ENCODE assay signal across 16 cellular contexts in genomic region chr12:122850048-122850445, GRCh38. TPM values are rescaled to one million over a fixed set of nuclear protein-coding genes. Genes with fewer than 3 reads are reported as not detected.
DNase-seq lines count a peak whose midpoint lies in the region; TF ChIP-seq lines count a peak whose summit lies in the region.
"Had no signal": no experiment of that assay in that cellular context is flagged by ENCODE, and none has a peak within 500 bp of the region (broad histone marks: within the 10 kb centered on the region; RNA-seq: fewer than 3 reads in every experiment).

No MANE protein-coding gene starts in this region.

- H3K4me2 ChIP-seq in mammary epithelial cell (ENCODE audit: insufficient read depth, low read depth, low read length) (no peak overlapping the region), osteoblast (ENCODE audit: insufficient read depth, low read length) (no peak overlapping the region)

- DNase-seq in breast epithelium (ENCODE audit: low spot score in 2 of 2) (no peak), mammary epithelial cell (no peak), caudate nucleus (lab: John Stamatoyannopoulos, UW) (no peak), osteoblast (ENCODE audit: insufficient read length, low spot score, missing footprints) (peak; percentile 65), type B pancreatic cell (ENCODE audit: extremely low spot score, unreplicated experiment) (no peak), HPDE6-E6E7 (ENCODE audit: extremely low spot score) (no peak)
- no peak for DNase-seq in stimulated activated CD4-positive, alpha-beta T cell treated with anti-CD3 and anti-CD28 coated beads, Interleukin-15, amount 100 ng/mL, for 24 hours
- DNase-seq in stimulated activated CD4-positive, alpha-beta T cell treated with anti-CD3 and anti-CD28 coated beads, Interleukin-4, amount 100 ng/mL, for 4 hours, result no peak
- DNase-seq: DND-41, HCEC 1CT, NCI-H1105 treated with DMSO at 0.1 percent for 48 hours, NCI-H187, NCI-H748 treated with DMSO at 0.1 percent for 48 hours, OCI-M1 had no signal

- H3K27ac Mint-ChIP-seq in type B pancreatic cell, result peak overlapping the region; percentile 46

- WGBS in mammary epithelial cell (ENCODE audit: low coverage, missing lambda C conversion rate), result 100% methylated on average over 4 of the region's 14 CpGs

- H3K27ac ChIP-seq in breast epithelium (peak overlapping the region; percentile 78 to 79), mammary epithelial cell (ENCODE audit: insufficient read depth, low read depth, low read length) (no peak overlapping the region), caudate nucleus (ENCODE audit: low read depth, low read length) (peak overlapping the region; percentile 98), osteoblast (ENCODE audit: low read depth, low read length) (no peak overlapping the region)
- H3K27ac ChIP-seq: HL-60 had no signal

- H3K36me3 ChIP-seq in breast epithelium (no peaks in the 10 kb centered on the region), mammary epithelial cell (ENCODE audit: insufficient read depth, low read length) (no peaks in the 10 kb centered on the region), osteoblast (ENCODE audit: insufficient read depth, low read length) (no peaks in the 10 kb centered on the region)

- H3K4me1 ChIP-seq in breast epithelium, result peaks cover 0 to 11% of the 10 kb centered on the region in 2 donors
- peaks cover 31% of the 10 kb centered on the region for H3K4me1 ChIP-seq in mammary epithelial cell (ENCODE audit: insufficient read depth, low read length)
- peaks cover 14% of the 10 kb centered on the region for H3K4me1 ChIP-seq in osteoblast (ENCODE audit: insufficient read depth, low read length)

- H2AFZ ChIP-seq in mammary epithelial cell (ENCODE audit: low read depth, low read length) (no peak overlapping the region), osteoblast (ENCODE audit: low read length) (no peak overlapping the region)

- no peak overlapping the region for H3K9ac ChIP-seq in mammary epithelial cell (ENCODE audit: insufficient read depth, low read length)

- no peak overlapping the region for H3K4me3 Mint-ChIP-seq in type B pancreatic cell
- H3K4me3 Mint-ChIP-seq: CD8-positive, alpha-beta memory T cell had no signal

- no peaks in the 10 kb centered on the region for H3K36me3 Mint-ChIP-seq in type B pancreatic cell

- no peaks in the 10 kb centered on the region for H3K9me3 Mint-ChIP-seq in type B pancreatic cell
- H3K9me3 Mint-ChIP-seq: CD8-positive, alpha-beta memory T cell had no signal

- H3K4me3 ChIP-seq in breast epithelium (no peak overlapping the region), mammary epithelial cell (replicated peaks in 1 of 3; ENCODE audit: insufficient read depth in 1 of 3, low read depth in 2 of 3, low read length in 3 of 3) (no peak overlapping the region), osteoblast (ENCODE audit: insufficient read depth, low read length) (no peak overlapping the region)

- H3K79me2 ChIP-seq in mammary epithelial cell (ENCODE audit: insufficient read depth, low read length) (peaks cover 37% of the 10 kb centered on the region), osteoblast (ENCODE audit: insufficient read depth, low read length) (no peaks in the 10 kb centered on the region)

- no peak for TF ChIP-seq CTCF in breast epithelium (IDR thresholded peaks at IDR 0.05)
- TF ChIP-seq CTCF in mammary epithelial cell (conservative IDR thresholded peaks at IDR 0.05 in 1 of 2, IDR thresholded peaks at IDR 0.05 in 1 of 2; ENCODE audit: extremely low read depth in 1 of 2, insufficient read depth in 1 of 2, low read depth in 1 of 2, low read length in 2 of 2), result no peak
- no peak for TF ChIP-seq CTCF in osteoblast (IDR thresholded peaks at IDR 0.05; ENCODE audit: extremely low read depth, low read depth, low read length)
- TF ChIP-seq CTCF in type B pancreatic cell (conservative IDR thresholded peaks at IDR 0.05), result no peak

- H3K27me3 Mint-ChIP-seq in type B pancreatic cell, result no peaks in the 10 kb centered on the region
- H3K27me3 Mint-ChIP-seq: CD8-positive, alpha-beta memory T cell had no signal

- H3K9me3 ChIP-seq in breast epithelium (no peaks in the 10 kb centered on the region), mammary epithelial cell (replicated peaks; ENCODE audit: insufficient read depth, low read length) (no peaks in the 10 kb centered on the region), osteoblast (ENCODE audit: low read depth, low read length) (no peaks in the 10 kb centered on the region)

- peaks cover 5% of the 10 kb centered on the region for H3K4me1 Mint-ChIP-seq in type B pancreatic cell (ENCODE audit: unreplicated experiment)
- H3K4me1 Mint-ChIP-seq: CD8-positive, alpha-beta memory T cell had no signal

- in situ Hi-C loops in mammary epithelial cell (cut with MboI; ENCODE audit: low sequenced_read_pairs in 2 of 2), result no loop called here

- CTCF ChIA-PET in mammary epithelial cell (lab: Charles Lee; ENCODE audit: low non-redundant PET), result no interaction called here

- no peak for TF ChIP-seq POLR2A in breast epithelium (IDR thresholded peaks at IDR 0.05)

- no peaks in the 10 kb centered on the region for H3K27me3 ChIP-seq in breast epithelium
- no peaks in the 10 kb centered on the region for H3K27me3 ChIP-seq in mammary epithelial cell (ENCODE audit: insufficient read depth, low read length)
- no peaks in the 10 kb centered on the region for H3K27me3 ChIP-seq in osteoblast (ENCODE audit: insufficient read depth, low read length)

- BruUV-seq in mammary epithelial cell (replicated peaks; lab: Mats Ljungman, UMichigan), result no TSS peak

- intact Hi-C loops in breast epithelium (cut with DNase I; ENCODE audit: low total_unique reads), result no loop called here
- intact Hi-C loops in mammary epithelial cell (cut with micrococcal nuclease), result no loop called here

- dilution Hi-C loops in mammary epithelial cell (cut with HindIII; ENCODE audit: low sequenced_read_pairs), result no loop called here

- H4K20me1 ChIP-seq in mammary epithelial cell (ENCODE audit: insufficient read depth, low read length), result no peaks in the 10 kb centered on the region
- no peaks in the 10 kb centered on the region for H4K20me1 ChIP-seq in osteoblast (ENCODE audit: insufficient read depth, low read length)

RNA-seq across cellular contexts. Expression of gene HIP1R, which starts 14.8 kb away (rescaled TPM):
- 10 to 100 TPM; 17.8 to 83.3 (median 49.5) TPM for total RNA-seq in breast epithelium
- total RNA-seq in mammary epithelial cell, result 10 to 100 TPM; 52.1 to 59.7 TPM
- 22.5 TPM for polyA plus RNA-seq in mammary epithelial cell
- polyA minus RNA-seq in mammary epithelial cell, result 105 TPM
- 19.4 and 21.0 TPM in 2 replicates for total RNA-seq in osteoblast
- 40.5 and 45.5 TPM in 2 replicates for total RNA-seq in type B pancreatic cell (ENCODE audit: low replicate concordance)

RNA-seq across cellular contexts. Expression of gene VPS37B, which starts 45.9 kb away (rescaled TPM):
- total RNA-seq in breast epithelium (10 to 100 TPM; 15.4 to 37.8 (median 34.4) TPM), mammary epithelial cell (10 to 100 TPM; 30.8 to 60.7 TPM), osteoblast (19.2 and 20.6 TPM in 2 replicates), type B pancreatic cell (ENCODE audit: low replicate concordance) (32.4 and 43.6 TPM in 2 replicates)
- 56.7 TPM for polyA plus RNA-seq in mammary epithelial cell
- 35.7 TPM for polyA minus RNA-seq in mammary epithelial cell

Comparison
In these comparisons a context has a peak if more than half of its experiments do, and no peak if none do; other contexts are left out.
1. H3K27ac ChIP-seq: peak in breast epithelium (2 of 2) and caudate nucleus (single experiment); none in mammary epithelial cell (single experiment) and osteoblast (single experiment).